Comparison of ENCODE assay signal across 23 cellular contexts in genomic region chr16:25633549-25633948, GRCh38. TPM values are rescaled to one million over a fixed set of nuclear protein-coding genes. Genes with fewer than 3 reads are reported as not detected.
DNase-seq lines count a peak whose midpoint lies in the region; ATAC-seq and TF ChIP-seq lines count a peak whose summit lies in the region.
"Had no signal": no experiment of that assay in that cellular context is flagged by ENCODE, and none has a peak within 500 bp of the region (broad histone marks: within the 10 kb centered on the region; RNA-seq: fewer than 3 reads in every experiment).

No MANE protein-coding gene starts in this region.

- H3K9me3 Mint-ChIP-seq in Calu3 (ENCODE audit: low read depth, unreplicated experiment): peaks cover 11% of the 10 kb centered on the region
- peaks cover 0 to 15% (median 12%) of the 10 kb centered on the region in 9 donors for H3K9me3 Mint-ChIP-seq in naive thymus-derived CD8-positive, alpha-beta T cell

- WGBS in adrenal gland, 4 donors: 36 to 40% (median 38%) methylated on average over 2 of the region's 2 CpGs

- no peak for TF ChIP-seq POLR2A in adrenal gland (IDR thresholded peaks at IDR 0.05)

- no TSS peak for BruUV-seq in Calu3 (replicated peaks; lab: Mats Ljungman, UMichigan)

- no peak overlapping the region for H3K4me3 Mint-ChIP-seq in Calu3 (ENCODE audit: low read depth, unreplicated experiment)
- H3K4me3 Mint-ChIP-seq in naive thymus-derived CD8-positive, alpha-beta T cell: no peak overlapping the region
- H3K4me3 Mint-ChIP-seq: activated CD8-positive, alpha-beta T cell treated with anti-CD3 and anti-CD28 coated beads for 36 hours; CD14-positive monocyte had no signal

- peaks cover 4% of the 10 kb centered on the region for H3K27me3 ChIP-seq in adrenal gland
- H3K27me3 ChIP-seq: foreskin keratinocyte had no signal

- no peak for ATAC-seq in naive thymus-derived CD8-positive, alpha-beta T cell
- ATAC-seq: activated CD8-positive, alpha-beta T cell treated with anti-CD3 and anti-CD28 coated beads for 36 hours; foreskin keratinocyte had no signal

- DNase-seq in Calu3 (peak; percentile 6), LHCN-M2 (ENCODE audit: low read depth) (peak; percentile 49), adrenal gland (peak in 4 of 7 donors; percentile 9 to 21 (median 15)), kidney tubule cell (ENCODE audit: low spot score) (peak; percentile 82), T1000 (lab: John Stamatoyannopoulos, UW) (no peak), COR-L47 (lab: John Stamatoyannopoulos, UW) (no peak), NCI-H510A (lab: John Stamatoyannopoulos, UW) (no peak)
- no peak for DNase-seq in naive thymus-derived CD8-positive, alpha-beta T cell
- DNase-seq: activated CD4-positive, CD25-positive, alpha-beta regulatory T cell; activated CD8-positive, alpha-beta T cell treated with anti-CD3 and anti-CD28 coated beads for 36 hours; activated gamma-delta T cell treated with Interleukin-2 at 50 U/mL for 16 hours; dermis blood vessel endothelial cell; foreskin keratinocyte; hippocampal formation; midbrain; NCI-H2171 treated with DMSO at 0.1 percent for 48 hours; NCI-H69; stimulated activated CD4-positive, alpha-beta T cell treated with anti-CD3 and anti-CD28 coated beads, Interleukin-2, amount 100 ng/mL, for 24 hours; stimulated activated naive CD4-positive, alpha-beta T cell treated with Interleukin-2 at 50 U/mL for 16 hours had no signal

- H3K27me3 Mint-ChIP-seq in Calu3 (ENCODE audit: unreplicated experiment): no peaks in the 10 kb centered on the region
- peaks cover 8 to 42% (median 10%) of the 10 kb centered on the region in 5 donors for H3K27me3 Mint-ChIP-seq in naive thymus-derived CD8-positive, alpha-beta T cell

- intact Hi-C loops in Calu3 (cut with micrococcal nuclease; ENCODE audit: unreplicated experiment) (no loop called here), adrenal gland (cut with DNase I) (no loop called here)

- H3K36me3 ChIP-seq in adrenal gland (replicated peaks in 1 of 2): no peaks in the 10 kb centered on the region
- H3K36me3 ChIP-seq: prostate gland had no signal

- POLR2A ChIA-PET in naive thymus-derived CD8-positive, alpha-beta T cell (lab: Charles Lee): no interaction called here

- H3K4me1 Mint-ChIP-seq in Calu3 (ENCODE audit: low read depth, unreplicated experiment): no peaks in the 10 kb centered on the region
- no peaks in the 10 kb centered on the region for H3K4me1 Mint-ChIP-seq in naive thymus-derived CD8-positive, alpha-beta T cell
- H3K4me1 Mint-ChIP-seq: CD14-positive monocyte had no signal

- H3K27ac ChIP-seq in adrenal gland: no peak overlapping the region
- H3K27ac ChIP-seq: foreskin keratinocyte, prostate gland had no signal

- no peaks in the 10 kb centered on the region for H3K36me3 Mint-ChIP-seq in Calu3 (ENCODE audit: insufficient read depth, unreplicated experiment)
- no peaks in the 10 kb centered on the region for H3K36me3 Mint-ChIP-seq in naive thymus-derived CD8-positive, alpha-beta T cell
- H3K36me3 Mint-ChIP-seq: CD14-positive monocyte had no signal

- no peaks in the 10 kb centered on the region for H3K9me3 ChIP-seq in adrenal gland (replicated peaks in 1 of 3)
- H3K9me3 ChIP-seq: prostate gland had no signal

- CTCF ChIA-PET in Calu3 (lab: Charles Lee): no interaction called here

- no peak overlapping the region for H3K4me3 ChIP-seq in adrenal gland
- H3K4me3 ChIP-seq: prostate gland had no signal

- H3K4me1 ChIP-seq in adrenal gland (replicated peaks in 1 of 2): no peaks in the 10 kb centered on the region
- H3K4me1 ChIP-seq: foreskin keratinocyte, prostate gland had no signal

- H3K27ac Mint-ChIP-seq in Calu3 (ENCODE audit: unreplicated experiment): no peak overlapping the region
- H3K27ac Mint-ChIP-seq in naive thymus-derived CD8-positive, alpha-beta T cell: no peak overlapping the region
- H3K27ac Mint-ChIP-seq: activated CD8-positive, alpha-beta T cell treated with anti-CD3 and anti-CD28 coated beads for 36 hours; CD14-positive monocyte had no signal

- TF ChIP-seq CTCF in Calu3 (IDR thresholded peaks at IDR 0.05; ENCODE audit: unreplicated experiment) (no peak), adrenal gland (IDR thresholded peaks at IDR 0.05) (no peak)

RNA-seq across cellular contexts. Expression of gene HS3ST4, which starts 58.2 kb away (rescaled TPM):
- not detected in 2 replicates for total RNA-seq in Calu3 (2022)
- not detected in 2 replicates for total RNA-seq in LHCN-M2 (2014; rRNA removed)
- not detected for polyA plus RNA-seq in LHCN-M2 (2012)
- under 1 TPM in 1 of 8 donors, not detected in 7; 0.18 TPM for total RNA-seq in adrenal gland
- under 1 TPM in 1 of 3 donors, not detected in 2; 0.08 TPM for polyA plus RNA-seq in adrenal gland
- total RNA-seq in naive thymus-derived CD8-positive, alpha-beta T cell: not detected
- polyA plus RNA-seq in naive thymus-derived CD8-positive, alpha-beta T cell: not detected
- total RNA-seq: activated CD8-positive, alpha-beta T cell treated with anti-CD3 and anti-CD28 coated beads for 36 hours; dermis blood vessel endothelial cell; foreskin keratinocyte; skeletal muscle tissue had no signal
- polyA plus RNA-seq: AG04450, CD14-positive monocyte, foreskin keratinocyte had no signal

Comparison
In these comparisons a context has a peak if more than half of its experiments do, and no peak if none do; other contexts are left out.
1. DNase-seq: peak in Calu3 (single experiment), LHCN-M2 (single experiment), adrenal gland (4 of 7) and kidney tubule cell (single experiment); none in T1000 (single experiment), naive thymus-derived CD8-positive, alpha-beta T cell (0 of 10), COR-L47 (single experiment) and NCI-H510A (single experiment).